In the genomic region with DNA sequence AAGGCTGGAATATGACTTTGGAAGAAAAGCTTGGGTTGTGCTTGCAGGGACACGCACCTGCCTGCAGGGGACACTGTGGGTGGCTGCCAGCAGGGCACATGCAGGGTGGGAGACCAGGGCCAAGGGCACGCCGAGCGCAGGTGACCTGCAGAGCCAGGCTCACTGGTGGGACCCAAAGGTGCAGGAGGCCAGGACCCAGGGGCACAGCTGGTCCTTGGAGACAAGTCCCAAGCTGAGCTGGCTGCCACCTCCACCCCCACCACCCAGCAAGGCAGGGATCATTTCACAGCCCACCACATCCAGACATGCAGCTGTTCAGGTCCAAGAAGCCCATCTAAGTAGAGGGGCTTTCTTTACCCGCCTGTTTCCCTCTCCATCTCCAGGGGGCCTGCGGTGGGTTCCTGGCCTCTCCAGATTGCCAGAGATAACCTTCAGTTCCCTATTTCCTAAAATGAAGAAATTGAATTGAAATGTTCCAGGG, we compare ENCODE assay signal across 1 cellular context.
TF ChIP-seq lines count a peak whose summit lies in the region.

No MANE protein-coding gene starts in this region.

TF ChIP-seq in HepG2, 621 proteins besides CTCF, POLR2A, EP300 and RAD21 (continued from another document):
- TF ChIP-seq, protein P1, sequence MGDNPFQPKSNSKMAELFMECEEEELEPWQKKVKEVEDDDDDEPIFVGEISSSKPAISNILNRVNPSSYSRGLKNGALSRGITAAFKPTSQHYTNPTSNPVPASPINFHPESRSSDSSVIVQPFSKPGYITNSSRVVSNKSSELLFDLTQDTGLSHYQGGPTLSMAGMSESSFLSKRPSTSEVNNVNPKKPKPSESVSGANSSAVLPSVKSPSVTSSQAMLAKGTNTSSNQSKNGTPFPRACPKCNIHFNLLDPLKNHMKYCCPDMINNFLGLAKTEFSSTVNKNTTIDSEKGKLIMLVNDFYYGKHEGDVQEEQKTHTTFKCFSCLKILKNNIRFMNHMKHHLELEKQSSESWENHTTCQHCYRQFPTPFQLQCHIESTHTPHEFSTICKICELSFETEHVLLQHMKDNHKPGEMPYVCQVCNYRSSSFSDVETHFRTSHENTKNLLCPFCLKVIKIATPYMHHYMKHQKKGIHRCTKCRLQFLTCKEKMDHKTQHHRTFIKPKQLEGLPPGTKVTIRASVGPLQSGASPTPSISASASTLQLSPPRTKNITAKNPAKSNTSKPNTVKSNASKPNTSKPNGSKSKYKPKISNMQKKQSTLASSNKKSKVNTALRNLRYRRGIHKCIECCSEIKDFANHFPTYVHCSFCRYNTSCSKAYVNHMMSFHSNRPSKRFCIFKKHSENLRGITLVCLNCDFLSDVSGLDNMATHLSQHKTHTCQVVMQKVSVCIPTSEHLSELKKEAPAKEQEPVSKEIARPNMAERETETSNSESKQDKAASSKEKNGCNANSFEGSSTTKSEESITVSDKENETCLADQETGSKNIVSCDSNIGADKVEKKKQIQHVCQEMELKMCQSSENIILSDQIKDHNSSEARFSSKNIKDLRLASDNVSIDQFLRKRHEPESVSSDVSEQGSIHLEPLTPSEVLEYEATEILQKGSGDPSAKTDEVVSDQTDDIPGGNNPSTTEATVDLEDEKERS (CRISPR knock-in tag; IDR thresholded peaks at IDR 0.05), result no peak
- no peak for TF ChIP-seq MLX (CRISPR knock-in tag; IDR thresholded peaks at IDR 0.05)
- no peak for TF ChIP-seq ARHGAP35 (CRISPR knock-in tag; IDR thresholded peaks at IDR 0.05; ENCODE audit: borderline replicate concordance)
- TF ChIP-seq, protein P2, sequence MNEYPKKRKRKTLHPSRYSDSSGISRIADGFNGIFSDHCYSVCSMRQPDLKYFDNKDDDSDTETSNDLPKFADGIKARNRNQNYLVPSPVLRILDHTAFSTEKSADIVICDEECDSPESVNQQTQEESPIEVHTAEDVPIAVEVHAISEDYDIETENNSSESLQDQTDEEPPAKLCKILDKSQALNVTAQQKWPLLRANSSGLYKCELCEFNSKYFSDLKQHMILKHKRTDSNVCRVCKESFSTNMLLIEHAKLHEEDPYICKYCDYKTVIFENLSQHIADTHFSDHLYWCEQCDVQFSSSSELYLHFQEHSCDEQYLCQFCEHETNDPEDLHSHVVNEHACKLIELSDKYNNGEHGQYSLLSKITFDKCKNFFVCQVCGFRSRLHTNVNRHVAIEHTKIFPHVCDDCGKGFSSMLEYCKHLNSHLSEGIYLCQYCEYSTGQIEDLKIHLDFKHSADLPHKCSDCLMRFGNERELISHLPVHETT (CRISPR knock-in tag; conservative IDR thresholded peaks at IDR 0.05), result no peak
- no peak for TF ChIP-seq ZFP62 (CRISPR knock-in tag; IDR thresholded peaks at IDR 0.05)
- TF ChIP-seq LCORL (IDR thresholded peaks at IDR 0.05), result no peak
- TF ChIP-seq LCORL (CRISPR knock-in tag; IDR thresholded peaks at IDR 0.05), result peak; percentile 67; the same call in 1 of the 2 replicates
- TF ChIP-seq JARID2 (CRISPR knock-in tag; IDR thresholded peaks at IDR 0.05; ENCODE audit: insufficient replicate concordance), result peak; percentile 53
- TF ChIP-seq ZNF101 (CRISPR knock-in tag; IDR thresholded peaks at IDR 0.05; ENCODE audit: borderline replicate concordance, low read depth), result no peak
- peak; percentile 50; the same call in 1 of the 2 replicates for TF ChIP-seq KDM2A (CRISPR knock-in tag; IDR thresholded peaks at IDR 0.05; ENCODE audit: borderline replicate concordance, low read depth)
- no peak for TF ChIP-seq ZNF18 (CRISPR knock-in tag; IDR thresholded peaks at IDR 0.05; ENCODE audit: insufficient replicate concordance)
- TF ChIP-seq ATF7 (IDR thresholded peaks at IDR 0.05), result no peak
- TF ChIP-seq ATF7 (CRISPR knock-in tag; IDR thresholded peaks at IDR 0.05), result no peak
- peak; percentile 25; the same call in 1 of the 2 replicates for TF ChIP-seq MTA1 (CRISPR knock-in tag; IDR thresholded peaks at IDR 0.05; ENCODE audit: borderline replicate concordance)
- no peak for TF ChIP-seq PAF1 (CRISPR knock-in tag; IDR thresholded peaks at IDR 0.05)
- 0 out of 2 replicates have a peak, but pooled peaks have one; percentile 39 for TF ChIP-seq ZNF230 (CRISPR knock-in tag; IDR thresholded peaks at IDR 0.05)
- TF ChIP-seq ZNF292 (CRISPR knock-in tag; IDR thresholded peaks at IDR 0.05; ENCODE audit: borderline replicate concordance, low read depth), result no peak
- TF ChIP-seq ZFP91 (CRISPR knock-in tag; IDR thresholded peaks at IDR 0.05; ENCODE audit: borderline replicate concordance), result peak; percentile 29; the same call in 1 of the 2 replicates
- no peak for TF ChIP-seq FOXP1 (IDR thresholded peaks at IDR 0.05)
- TF ChIP-seq FOXP1 (CRISPR knock-in tag; IDR thresholded peaks at IDR 0.05), result no peak
- TF ChIP-seq ZNF547 (CRISPR knock-in tag; IDR thresholded peaks at IDR 0.05), result no peak
- no peak for TF ChIP-seq ZNF34 (CRISPR knock-in tag; IDR thresholded peaks at IDR 0.05; ENCODE audit: borderline replicate concordance)
- no peak for TF ChIP-seq ZNF644 (CRISPR knock-in tag; IDR thresholded peaks at IDR 0.05; ENCODE audit: low read depth)
- no peak for TF ChIP-seq AGO2 (optimal IDR thresholded peaks at IDR 0.05; ENCODE audit: low read depth, low read length)
- TF ChIP-seq, protein P3, sequence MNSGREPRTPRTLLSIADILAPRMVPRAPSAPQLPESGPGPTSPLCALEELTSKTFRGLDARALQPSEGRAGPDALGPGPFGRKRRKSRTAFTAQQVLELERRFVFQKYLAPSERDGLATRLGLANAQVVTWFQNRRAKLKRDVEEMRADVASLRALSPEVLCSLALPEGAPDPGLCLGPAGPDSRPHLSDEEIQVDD (CRISPR knock-in tag; IDR thresholded peaks at IDR 0.05; ENCODE audit: borderline replicate concordance), result no peak
- TF ChIP-seq, protein P4, sequence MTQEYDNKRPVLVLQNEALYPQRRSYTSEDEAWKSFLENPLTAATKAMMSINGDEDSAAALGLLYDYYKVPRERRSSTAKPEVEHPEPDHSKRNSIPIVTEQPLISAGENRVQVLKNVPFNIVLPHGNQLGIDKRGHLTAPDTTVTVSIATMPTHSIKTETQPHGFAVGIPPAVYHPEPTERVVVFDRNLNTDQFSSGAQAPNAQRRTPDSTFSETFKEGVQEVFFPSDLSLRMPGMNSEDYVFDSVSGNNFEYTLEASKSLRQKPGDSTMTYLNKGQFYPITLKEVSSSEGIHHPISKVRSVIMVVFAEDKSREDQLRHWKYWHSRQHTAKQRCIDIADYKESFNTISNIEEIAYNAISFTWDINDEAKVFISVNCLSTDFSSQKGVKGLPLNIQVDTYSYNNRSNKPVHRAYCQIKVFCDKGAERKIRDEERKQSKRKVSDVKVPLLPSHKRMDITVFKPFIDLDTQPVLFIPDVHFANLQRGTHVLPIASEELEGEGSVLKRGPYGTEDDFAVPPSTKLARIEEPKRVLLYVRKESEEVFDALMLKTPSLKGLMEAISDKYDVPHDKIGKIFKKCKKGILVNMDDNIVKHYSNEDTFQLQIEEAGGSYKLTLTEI (CRISPR knock-in tag; conservative IDR thresholded peaks at IDR 0.05), result no peak
- no peak for TF ChIP-seq JUND (CRISPR knock-in tag; IDR thresholded peaks at IDR 0.05)
- TF ChIP-seq FOXA1 (IDR thresholded peaks at IDR 0.05), result no peak
- TF ChIP-seq FOXA1 (CRISPR knock-in tag; IDR thresholded peaks at IDR 0.05), result no peak
- TF ChIP-seq, protein P5, sequence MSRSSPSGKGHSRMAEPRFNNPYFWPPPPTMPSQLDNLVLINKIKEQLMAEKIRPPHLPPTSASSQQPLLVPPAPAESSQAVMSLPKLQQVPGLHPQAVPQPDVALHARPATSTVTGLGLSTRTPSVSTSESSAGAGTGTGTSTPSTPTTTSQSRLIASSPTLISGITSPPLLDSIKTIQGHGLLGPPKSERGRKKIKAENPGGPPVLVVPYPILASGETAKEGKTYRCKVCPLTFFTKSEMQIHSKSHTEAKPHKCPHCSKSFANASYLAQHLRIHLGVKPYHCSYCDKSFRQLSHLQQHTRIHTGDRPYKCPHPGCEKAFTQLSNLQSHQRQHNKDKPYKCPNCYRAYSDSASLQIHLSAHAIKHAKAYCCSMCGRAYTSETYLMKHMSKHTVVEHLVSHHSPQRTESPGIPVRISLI (CRISPR knock-in tag; IDR thresholded peaks at IDR 0.05; ENCODE audit: borderline replicate concordance), result peak; percentile 49; the same call in 1 of the 2 replicates
- no peak for TF ChIP-seq HOXD1 (CRISPR knock-in tag; IDR thresholded peaks at IDR 0.05)
- 0 out of 2 replicates have a peak, but pooled peaks have one; percentile 23 for TF ChIP-seq ZNF263 (CRISPR knock-in tag; IDR thresholded peaks at IDR 0.05)
- TF ChIP-seq POLR2AphosphoS5 (IDR thresholded peaks at IDR 0.05; ENCODE audit: low read depth, low read length), result no peak
- TF ChIP-seq ARID4A (CRISPR knock-in tag; IDR thresholded peaks at IDR 0.05; ENCODE audit: borderline replicate concordance), result peak; percentile 31; the same call in 1 of the 2 replicates
- peak; percentile 53; the same call in 1 of the 2 replicates for TF ChIP-seq SALL1 (CRISPR knock-in tag; IDR thresholded peaks at IDR 0.05)
- peak; percentile 76 for TF ChIP-seq TEAD3 (CRISPR knock-in tag; optimal IDR thresholded peaks at IDR 0.05; ENCODE audit: borderline replicate concordance)
- TF ChIP-seq MTF2 (CRISPR knock-in tag; IDR thresholded peaks at IDR 0.05; ENCODE audit: borderline replicate concordance), result 0 out of 2 replicates have a peak, but pooled peaks have one; percentile 36
- no peak for TF ChIP-seq ARID2 (CRISPR knock-in tag; IDR thresholded peaks at IDR 0.05; ENCODE audit: borderline replicate concordance)
- TF ChIP-seq REL (CRISPR knock-in tag; conservative IDR thresholded peaks at IDR 0.05), result no peak
- TF ChIP-seq SRSF1 (optimal IDR thresholded peaks at IDR 0.05; ENCODE audit: low read depth, low read length), result no peak
- peak; percentile 25; the same call in 1 of the 2 replicates for TF ChIP-seq RXRB (CRISPR knock-in tag; IDR thresholded peaks at IDR 0.05; ENCODE audit: borderline replicate concordance)
